In the genomic region with DNA sequence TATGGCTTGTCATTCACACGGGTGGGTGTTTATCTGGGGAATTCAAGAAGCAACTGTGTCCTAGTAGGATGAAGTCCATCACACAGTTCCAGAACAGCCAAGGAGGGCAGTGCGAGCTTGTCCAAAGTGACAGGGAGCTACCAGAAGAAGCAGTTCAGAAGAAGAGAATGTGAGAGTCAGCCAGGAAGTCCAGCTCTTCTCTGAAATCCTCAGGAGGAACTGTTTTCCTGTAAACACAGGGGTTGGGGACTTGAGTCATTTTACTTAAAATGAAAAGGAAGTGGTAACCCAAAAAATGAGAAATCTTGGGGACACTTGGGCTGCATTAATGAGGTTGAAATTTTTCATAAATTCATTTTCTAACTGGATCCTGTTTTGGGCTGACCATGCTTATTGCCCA, we compare ENCODE assay signal across 26 cellular contexts.
DNase-seq lines count a peak whose midpoint lies in the region; ATAC-seq lines count a peak whose summit lies in the region.
"Had no signal": no experiment of that assay in that cellular context is flagged by ENCODE, and none has a peak within 500 bp of the region (broad histone marks: within the 10 kb centered on the region; RNA-seq: fewer than 3 reads in every experiment).

No MANE protein-coding gene starts in this region.

- H3K27ac ChIP-seq in BLaER1 = peak overlapping the region; percentile 68
- H3K27ac ChIP-seq: cardiac muscle cell, epithelial cell of prostate, hepatocyte, RWPE1, uterus had no signal

- peak overlapping the region; percentile 44; the same call in 1 of the 2 replicates for H3K9ac ChIP-seq in BLaER1

- ATAC-seq in HG03175 (IDR thresholded peaks at IDR 0.05; ENCODE audit: unreplicated experiment) = no peak
- no peak for ATAC-seq in stimulated activated effector memory CD8-positive, alpha-beta T cell treated with anti-CD3 and anti-CD28 coated beads, Interleukin-12 subunit alpha, Interleukin-12 subunit beta, amount 100 ng/mL, for 72 hours
- ATAC-seq: HepG2 had no signal

- H3K4me1 ChIP-seq in BLaER1 = peaks cover 25% of the 10 kb centered on the region
- H3K4me1 ChIP-seq: HAP-1, uterus had no signal

- DNase-seq in NOMO-1 (lab: John Stamatoyannopoulos, UW; ENCODE audit: unreplicated experiment in 2 of 2) = peak; percentile 19 to 41
- DNase-seq in NOMO-1 treated with dmso at 0.1 percent for 144 hours (lab: John Stamatoyannopoulos, UW; ENCODE audit: unreplicated experiment) = no peak
- peak; percentile 29 for DNase-seq in NOMO-1 treated with DMSO at 0.1 percent for 48 hours (lab: John Stamatoyannopoulos, UW; ENCODE audit: unreplicated experiment)
- peak; percentile 27 for DNase-seq in medulla oblongata (ENCODE audit: extremely low spot score)
- DNase-seq in NCI-H2029 (lab: John Stamatoyannopoulos, UW) = no peak
- DNase-seq in stimulated activated effector memory CD8-positive, alpha-beta T cell treated with anti-CD3 and anti-CD28 coated beads, Interleukin-12 subunit alpha, Interleukin-12 subunit beta, amount 100 ng/mL, for 72 hours (ENCODE audit: low spot score in 2 of 2) = no peak
- DNase-seq: 8988T; activated CD4-positive, CD25-positive, alpha-beta regulatory T cell treated with anti-CD3 and anti-CD28 coated beads, Interleukin-2, amount 50 U/mL, for 72 hours; amniotic stem cell; foreskin fibroblast; GF-D8; mammary epithelial cell; NCI-H1694 treated with DMSO at 0.1 percent for 48 hours; NCI-H226; stimulated activated CD4-positive, alpha-beta T cell treated with anti-CD3 and anti-CD28 coated beads, Interleukin-2, amount 100 ng/mL, for 48 hours; uterus had no signal

- peaks cover 16% of the 10 kb centered on the region for H3K9me3 Mint-ChIP-seq in stimulated activated effector memory CD8-positive, alpha-beta T cell treated with anti-CD3 and anti-CD28 coated beads, Interleukin-12 subunit alpha, Interleukin-12 subunit beta, amount 100 ng/mL, for 72 hours

- H3K27ac Mint-ChIP-seq in stimulated activated effector memory CD8-positive, alpha-beta T cell treated with anti-CD3 and anti-CD28 coated beads, Interleukin-12 subunit alpha, Interleukin-12 subunit beta, amount 100 ng/mL, for 72 hours = no peak overlapping the region
- H3K27ac Mint-ChIP-seq: CD4-positive, CD25-positive, alpha-beta regulatory T cell; nephron had no signal

- H3K4me1 Mint-ChIP-seq in stimulated activated effector memory CD8-positive, alpha-beta T cell treated with anti-CD3 and anti-CD28 coated beads, Interleukin-12 subunit alpha, Interleukin-12 subunit beta, amount 100 ng/mL, for 72 hours = no peaks in the 10 kb centered on the region
- H3K4me1 Mint-ChIP-seq: nephron had no signal

- peak overlapping the region; percentile 68 for H3K4me2 ChIP-seq in BLaER1
- H3K4me2 ChIP-seq: hepatocyte had no signal

- no peaks in the 10 kb centered on the region for H4K20me1 ChIP-seq in BLaER1

- no peak overlapping the region for H3K4me3 ChIP-seq in BLaER1
- H3K4me3 ChIP-seq: cardiac muscle cell, HAP-1, hepatocyte, uterus had no signal

- H3K36me3 Mint-ChIP-seq in stimulated activated effector memory CD8-positive, alpha-beta T cell treated with anti-CD3 and anti-CD28 coated beads, Interleukin-12 subunit alpha, Interleukin-12 subunit beta, amount 100 ng/mL, for 72 hours = no peaks in the 10 kb centered on the region

- H3K9me3 ChIP-seq in BLaER1 = peaks cover 25% of the 10 kb centered on the region
- H3K9me3 ChIP-seq: HAP-1, uterus had no signal

- H3K36me3 ChIP-seq in BLaER1 = peaks cover 21% of the 10 kb centered on the region
- H3K36me3 ChIP-seq: cardiac muscle cell, HAP-1, uterus had no signal

- no peak overlapping the region for H3K4me3 Mint-ChIP-seq in stimulated activated effector memory CD8-positive, alpha-beta T cell treated with anti-CD3 and anti-CD28 coated beads, Interleukin-12 subunit alpha, Interleukin-12 subunit beta, amount 100 ng/mL, for 72 hours
- H3K4me3 Mint-ChIP-seq: CD4-positive, CD25-positive, alpha-beta regulatory T cell; nephron had no signal

- H3K27me3 ChIP-seq in BLaER1 = no peaks in the 10 kb centered on the region
- H3K27me3 ChIP-seq: cardiac muscle cell, hepatocyte, uterus had no signal

Comparison
In these comparisons a context has a peak if more than half of its experiments do, and no peak if none do; other contexts are left out.
1. DNase-seq: peak in NOMO-1 (2 of 2), NOMO-1 treated with DMSO at 0.1 percent for 48 hours (single experiment) and medulla oblongata (single experiment); none in NOMO-1 treated with dmso at 0.1 percent for 144 hours (single experiment), NCI-H2029 (single experiment) and stimulated activated effector memory CD8-positive, alpha-beta T cell treated with anti-CD3 and anti-CD28 coated beads, Interleukin-12 subunit alpha, Interleukin-12 subunit beta, amount 100 ng/mL, for 72 hours (0 of 2).